ENCODE assay signal across 40 cellular contexts in the genomic region with DNA sequence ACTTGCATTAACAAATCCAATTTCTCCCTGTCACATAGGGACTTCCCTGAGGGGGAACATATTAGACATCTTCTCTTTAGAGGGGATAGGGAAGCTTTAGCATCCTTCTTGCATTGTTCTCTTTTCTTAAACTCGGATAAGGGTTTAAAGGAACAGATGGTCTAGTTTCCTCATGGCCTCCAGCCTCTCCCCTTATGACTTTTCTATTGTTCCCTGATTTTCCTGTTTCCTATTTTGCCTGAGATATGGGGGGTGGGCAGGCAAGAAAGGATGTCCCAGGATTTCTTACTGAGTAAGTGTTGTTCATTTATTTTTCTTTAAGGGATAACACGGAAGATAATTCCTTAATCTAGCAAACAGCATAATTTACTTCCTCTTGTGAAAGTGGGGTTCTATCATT.
"Had no signal": no experiment of that assay in that cellular context is flagged by ENCODE, and none has a peak within 500 bp of the region (broad histone marks: within the 10 kb centered on the region; RNA-seq: fewer than 3 reads in every experiment).

No MANE protein-coding gene starts in this region.

- H3K36me3 Mint-ChIP-seq: activated naive CD4-positive, alpha-beta T cell treated with anti-CD3 and anti-CD28 coated beads, Interleukin-2, amount 10 ng/mL, durations not matched to agents 7 days and 5 days; activated naive CD4-positive, alpha-beta T cell treated with anti-CD3 and anti-CD28 coated beads, Interleukin-2, amount 50 U/mL, for 24 hours; activated naive CD4-positive, alpha-beta T cell treated with anti-CD3 and anti-CD28 coated beads, Interleukin-2, amount 50 U/mL, for 72 hours; activated naive CD8-positive, alpha-beta T cell; activated naive CD8-positive, alpha-beta T cell treated with anti-CD3 and anti-CD28 coated beads for 36 hours; activated naive CD8-positive, alpha-beta T cell treated with anti-CD3 and anti-CD28 coated beads, Interleukin-2, amount 10 ng/mL, durations not matched to agents 7 days and 5 days; brain had no signal

- H3K4me3 ChIP-seq: adrenal gland, ascending aorta, body of pancreas, breast epithelium, cardiac muscle cell had no signal

- H3K4me1 ChIP-seq: adrenal gland, ascending aorta, body of pancreas, breast epithelium had no signal

- H3K27me3 ChIP-seq: ascending aorta, body of pancreas, brain microvascular endothelial cell, cardiac muscle cell had no signal

- H3K27me3 Mint-ChIP-seq: activated naive CD4-positive, alpha-beta T cell treated with anti-CD3 and anti-CD28 coated beads, Interleukin-2, amount 10 ng/mL, durations not matched to agents 7 days and 5 days; activated naive CD8-positive, alpha-beta T cell treated with anti-CD3 and anti-CD28 coated beads, Interleukin-2, amount 10 ng/mL, durations not matched to agents 7 days and 5 days; brain had no signal

- DNase-seq: activated effector memory CD4-positive, alpha-beta T cell treated with anti-CD3 and anti-CD28 coated beads, Interleukin-2, amount 50 U/mL, for 16 hours; activated effector memory CD4-positive, alpha-beta T cell treated with Interleukin-2 at 50 U/mL for 16 hours; activated gamma-delta T cell; activated gamma-delta T cell treated with Interleukin-2 at 50 U/mL for 16 hours; activated naive CD4-positive, alpha-beta T cell; activated naive CD4-positive, alpha-beta T cell treated with anti-CD3 and anti-CD28 coated beads for 36 hours; activated naive CD4-positive, alpha-beta T cell treated with anti-CD3 and anti-CD28 coated beads, Interleukin-2, amount 10 ng/mL, durations not matched to agents 7 days and 5 days; activated naive CD4-positive, alpha-beta T cell treated with anti-CD3 and anti-CD28 coated beads, Interleukin-2, amount 50 U/mL, for 16 hours; activated naive CD4-positive, alpha-beta T cell treated with Interleukin-2 at 50 U/mL for 16 hours; activated naive CD8-positive, alpha-beta T cell treated with anti-CD3 and anti-CD28 coated beads for 36 hours; activated naive CD8-positive, alpha-beta T cell treated with anti-CD3 and anti-CD28 coated beads, Interleukin-2, amount 10 ng/mL, durations not matched to agents 7 days and 5 days; activated naive CD8-positive, alpha-beta T cell treated with anti-CD3 and anti-CD28 coated beads, Interleukin-2, amount 50 U/mL, for 24 hours; activated T-cell treated with anti-CD3 and anti-CD28 coated beads for 4 hours; activated T-cell treated with anti-CD3 and anti-CD28 coated beads, Interleukin-2, amount 50 U/mL, for 1 hour; activated T-cell treated with anti-CD3 and anti-CD28 coated beads, Interleukin-2, amount 50 U/mL, for 24 hours; activated T-cell treated with anti-CD3 and anti-CD28 coated beads, Interleukin-2, amount 50 U/mL, for 4 hours; activated T-cell treated with anti-CD3 and anti-CD28 coated beads, Interleukin-2, amount 50 U/mL, for 48 hours; activated T-cell treated with anti-CD3 and anti-CD28 coated beads, Interleukin-2, amount 50 U/mL, for 72 hours; adrenal gland; amniotic stem cell; amygdala; anterior cingulate cortex; aorta; body of pancreas; brain microvascular endothelial cell; caudate nucleus; central memory CD4-positive, alpha-beta T cell; cerebellar nuclear complex had no signal

- H3K4me1 Mint-ChIP-seq: activated naive CD4-positive, alpha-beta T cell treated with anti-CD3 and anti-CD28 coated beads, Interleukin-2, amount 10 ng/mL, durations not matched to agents 7 days and 5 days; activated naive CD4-positive, alpha-beta T cell treated with anti-CD3 and anti-CD28 coated beads, Interleukin-2, amount 50 U/mL, for 24 hours; activated naive CD8-positive, alpha-beta T cell treated with anti-CD3 and anti-CD28 coated beads for 36 hours; activated naive CD8-positive, alpha-beta T cell treated with anti-CD3 and anti-CD28 coated beads, Interleukin-2, amount 10 ng/mL, durations not matched to agents 7 days and 5 days; activated naive CD8-positive, alpha-beta T cell treated with anti-CD3 and anti-CD28 coated beads, Interleukin-2, amount 50 U/mL, for 24 hours; activated T-helper 17 cell treated with anti-CD3 and anti-CD28 coated beads, Interleukin-2, amount 50 U/mL, for 72 hours; brain; central memory CD8-positive, alpha-beta T cell had no signal

- H3K36me3 ChIP-seq: adrenal gland, ascending aorta, brain microvascular endothelial cell, cardiac muscle cell had no signal

- ATAC-seq: activated naive CD4-positive, alpha-beta T cell treated with anti-CD3 and anti-CD28 coated beads, Interleukin-2, amount 50 U/mL, for 72 hours; activated naive CD8-positive, alpha-beta T cell treated with anti-CD3 and anti-CD28 coated beads, Interleukin-2, amount 50 U/mL, for 24 hours; activated T-cell treated with anti-CD3 and anti-CD28 coated beads, Interleukin-2, amount 50 U/mL, for 4 hours; activated T-cell treated with anti-CD3 and anti-CD28 coated beads, Interleukin-2, amount 50 U/mL, for 72 hours; activated T-helper 17 cell treated with anti-CD3 and anti-CD28 coated beads, Interleukin-2, amount 50 U/mL, for 72 hours; body of pancreas had no signal

- FAIRE-seq: bronchial epithelial cell had no signal

- H3K27ac ChIP-seq: adrenal gland, ascending aorta, body of pancreas, brain microvascular endothelial cell, breast epithelium, cardiac muscle cell had no signal

- H3K9me3 Mint-ChIP-seq: activated naive CD4-positive, alpha-beta T cell treated with anti-CD3 and anti-CD28 coated beads for 36 hours; activated naive CD4-positive, alpha-beta T cell treated with anti-CD3 and anti-CD28 coated beads, Interleukin-2, amount 10 ng/mL, durations not matched to agents 7 days and 5 days; activated naive CD4-positive, alpha-beta T cell treated with anti-CD3 and anti-CD28 coated beads, Interleukin-2, amount 50 U/mL, for 24 hours; activated naive CD4-positive, alpha-beta T cell treated with anti-CD3 and anti-CD28 coated beads, Interleukin-2, amount 50 U/mL, for 72 hours; activated naive CD8-positive, alpha-beta T cell treated with anti-CD3 and anti-CD28 coated beads for 36 hours; activated naive CD8-positive, alpha-beta T cell treated with anti-CD3 and anti-CD28 coated beads, Interleukin-2, amount 10 ng/mL, durations not matched to agents 7 days and 5 days; activated naive CD8-positive, alpha-beta T cell treated with anti-CD3 and anti-CD28 coated beads, Interleukin-2, amount 50 U/mL, for 24 hours; activated T-cell treated with anti-CD3 and anti-CD28 coated beads, Interleukin-2, amount 50 U/mL, for 24 hours; activated T-cell treated with anti-CD3 and anti-CD28 coated beads, Interleukin-2, amount 50 U/mL, for 4 hours; activated T-cell treated with anti-CD3 and anti-CD28 coated beads, Interleukin-2, amount 50 U/mL, for 72 hours; activated T-helper 1 cell treated with anti-CD3 and anti-CD28 coated beads, Interleukin-12 subunit alpha, Interleukin-12 subunit beta, Interleukin-2, Interleukin-4 antibody, amounts not matched to agents 30 ng/mL and 10 ng/mL and 1 ng/mL, durations not matched to agents 14 hours and 24 hours and 36 hours; activated T-helper 17 cell treated with anti-CD3 and anti-CD28 coated beads, Interleukin-2, amount 50 U/mL, for 72 hours; activated T-helper 2 cell treated with anti-CD3 and anti-CD28 coated beads, Interferon-gamma antibody, Interleukin-2, Interleukin-4, amounts not matched to agents 10 μg/mL and 5 μg/mL and 100 μg/mL, durations not matched to agents 14 hours and 24 hours and 36 hours; central memory CD8-positive, alpha-beta T cell had no signal

- H3K4me3 Mint-ChIP-seq: activated naive CD4-positive, alpha-beta T cell treated with anti-CD3 and anti-CD28 coated beads for 36 hours; activated naive CD4-positive, alpha-beta T cell treated with anti-CD3 and anti-CD28 coated beads, Interleukin-2, amount 10 ng/mL, durations not matched to agents 7 days and 5 days; activated naive CD4-positive, alpha-beta T cell treated with anti-CD3 and anti-CD28 coated beads, Interleukin-2, amount 50 U/mL, for 24 hours; activated naive CD8-positive, alpha-beta T cell; activated naive CD8-positive, alpha-beta T cell treated with anti-CD3 and anti-CD28 coated beads for 36 hours; activated naive CD8-positive, alpha-beta T cell treated with anti-CD3 and anti-CD28 coated beads, Interleukin-2, amount 10 ng/mL, durations not matched to agents 7 days and 5 days; activated naive CD8-positive, alpha-beta T cell treated with anti-CD3 and anti-CD28 coated beads, Interleukin-2, amount 50 U/mL, for 24 hours; activated T-cell treated with anti-CD3 and anti-CD28 coated beads, Interleukin-2, amount 50 U/mL, for 24 hours; activated T-cell treated with anti-CD3 and anti-CD28 coated beads, Interleukin-2, amount 50 U/mL, for 4 hours; activated T-cell treated with anti-CD3 and anti-CD28 coated beads, Interleukin-2, amount 50 U/mL, for 72 hours; activated T-helper 1 cell treated with anti-CD3 and anti-CD28 coated beads, Interleukin-12 subunit alpha, Interleukin-12 subunit beta, Interleukin-2, Interleukin-4 antibody, amounts not matched to agents 30 ng/mL and 10 ng/mL and 1 ng/mL, durations not matched to agents 14 hours and 24 hours and 36 hours; activated T-helper 17 cell treated with anti-CD3 and anti-CD28 coated beads, Interleukin-2, amount 50 U/mL, for 72 hours; brain; central memory CD8-positive, alpha-beta T cell had no signal

- H3K27ac Mint-ChIP-seq: activated naive CD4-positive, alpha-beta T cell treated with anti-CD3 and anti-CD28 coated beads for 36 hours; activated naive CD4-positive, alpha-beta T cell treated with anti-CD3 and anti-CD28 coated beads, Interleukin-2, amount 10 ng/mL, durations not matched to agents 7 days and 5 days; activated naive CD4-positive, alpha-beta T cell treated with anti-CD3 and anti-CD28 coated beads, Interleukin-2, amount 50 U/mL, for 24 hours; activated naive CD4-positive, alpha-beta T cell treated with anti-CD3 and anti-CD28 coated beads, Interleukin-2, amount 50 U/mL, for 72 hours; activated naive CD8-positive, alpha-beta T cell; activated naive CD8-positive, alpha-beta T cell treated with anti-CD3 and anti-CD28 coated beads for 36 hours; activated naive CD8-positive, alpha-beta T cell treated with anti-CD3 and anti-CD28 coated beads, Interleukin-2, amount 10 ng/mL, durations not matched to agents 7 days and 5 days; activated naive CD8-positive, alpha-beta T cell treated with anti-CD3 and anti-CD28 coated beads, Interleukin-2, amount 50 U/mL, for 24 hours; activated T-cell treated with anti-CD3 and anti-CD28 coated beads, Interleukin-2, amount 50 U/mL, for 24 hours; activated T-cell treated with anti-CD3 and anti-CD28 coated beads, Interleukin-2, amount 50 U/mL, for 72 hours; activated T-helper 1 cell treated with anti-CD3 and anti-CD28 coated beads, Interleukin-12 subunit alpha, Interleukin-12 subunit beta, Interleukin-2, Interleukin-4 antibody, amounts not matched to agents 30 ng/mL and 10 ng/mL and 1 ng/mL, durations not matched to agents 14 hours and 24 hours and 36 hours; activated T-helper 17 cell treated with anti-CD3 and anti-CD28 coated beads, Interleukin-2, amount 50 U/mL, for 72 hours; activated T-helper 2 cell treated with anti-CD3 and anti-CD28 coated beads, Interferon-gamma antibody, Interleukin-2, Interleukin-4, amounts not matched to agents 10 μg/mL and 5 μg/mL and 100 μg/mL, durations not matched to agents 14 hours and 24 hours and 36 hours; brain had no signal

- H3K9me3 ChIP-seq: adrenal gland, ascending aorta, body of pancreas, breast epithelium had no signal
